1 cellular context compared by ENCODE assay signal in the genomic region with DNA sequence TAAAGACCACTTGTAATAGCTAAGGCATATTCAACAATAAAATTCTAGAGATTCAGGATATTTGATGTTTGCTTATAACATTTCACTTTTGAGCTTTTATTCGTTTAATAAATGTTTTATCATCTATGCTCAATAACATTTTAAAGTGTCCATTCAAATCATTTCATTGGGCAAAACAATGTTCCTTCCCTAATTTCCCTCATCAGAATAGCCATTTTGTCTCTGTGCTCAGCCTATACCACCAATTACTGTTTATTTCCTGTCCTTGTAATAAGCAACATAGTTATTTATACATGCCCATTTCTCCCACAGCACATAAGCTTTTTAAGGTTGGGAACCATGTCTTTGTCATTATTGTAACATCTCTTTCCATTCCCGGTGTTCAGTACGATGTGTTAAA.
TF ChIP-seq lines count a peak whose summit lies in the region.

No MANE protein-coding gene starts in this region.

TF ChIP-seq in HepG2, 621 proteins besides CTCF, POLR2A, EP300 and RAD21:
- TF ChIP-seq RNF2 (conservative IDR thresholded peaks at IDR 0.05; ENCODE audit: low read depth), result peak; percentile 86
- no peak for TF ChIP-seq HIVEP1 (CRISPR knock-in tag; IDR thresholded peaks at IDR 0.05)
- TF ChIP-seq NKX3-1 (CRISPR knock-in tag; IDR thresholded peaks at IDR 0.05), result no peak
- no peak for TF ChIP-seq FOXP1 (IDR thresholded peaks at IDR 0.05)
- no peak for TF ChIP-seq FOXP1 (CRISPR knock-in tag; IDR thresholded peaks at IDR 0.05)
- no peak for TF ChIP-seq PTBP1 (IDR thresholded peaks at IDR 0.05; ENCODE audit: low read depth, low read length, poor library complexity, severe bottlenecking)
- no peak for TF ChIP-seq ZNF879 (CRISPR knock-in tag; IDR thresholded peaks at IDR 0.05)
- no peak for TF ChIP-seq IKZF4 (CRISPR knock-in tag; IDR thresholded peaks at IDR 0.05; ENCODE audit: borderline replicate concordance, low read depth, not compliant biosample characterization)
- TF ChIP-seq CBX2 (IDR thresholded peaks at IDR 0.05; ENCODE audit: low read depth, low read length), result peak; percentile 97
- TF ChIP-seq CBX2 (CRISPR knock-in tag; IDR thresholded peaks at IDR 0.05; ENCODE audit: low read depth), result no peak; the same call in 1 of the 2 replicates
- TF ChIP-seq SSRP1 (CRISPR knock-in tag; IDR thresholded peaks at IDR 0.05), result no peak
- TF ChIP-seq ZBTB1 (CRISPR knock-in tag; IDR thresholded peaks at IDR 0.05; ENCODE audit: borderline replicate concordance), result no peak
- peak; percentile 24 for TF ChIP-seq ZFP36 (IDR thresholded peaks at IDR 0.05; ENCODE audit: borderline replicate concordance, low read depth, low read length, partially characterized antibody)
- TF ChIP-seq HNF4G (IDR thresholded peaks at IDR 0.05; ENCODE audit: borderline replicate concordance, low read depth, low read length), result no peak
- no peak for TF ChIP-seq HNF4G (CRISPR knock-in tag; IDR thresholded peaks at IDR 0.05; ENCODE audit: borderline replicate concordance, low read depth)
